9 cellular contexts compared by ENCODE assay signal in the genomic region with DNA sequence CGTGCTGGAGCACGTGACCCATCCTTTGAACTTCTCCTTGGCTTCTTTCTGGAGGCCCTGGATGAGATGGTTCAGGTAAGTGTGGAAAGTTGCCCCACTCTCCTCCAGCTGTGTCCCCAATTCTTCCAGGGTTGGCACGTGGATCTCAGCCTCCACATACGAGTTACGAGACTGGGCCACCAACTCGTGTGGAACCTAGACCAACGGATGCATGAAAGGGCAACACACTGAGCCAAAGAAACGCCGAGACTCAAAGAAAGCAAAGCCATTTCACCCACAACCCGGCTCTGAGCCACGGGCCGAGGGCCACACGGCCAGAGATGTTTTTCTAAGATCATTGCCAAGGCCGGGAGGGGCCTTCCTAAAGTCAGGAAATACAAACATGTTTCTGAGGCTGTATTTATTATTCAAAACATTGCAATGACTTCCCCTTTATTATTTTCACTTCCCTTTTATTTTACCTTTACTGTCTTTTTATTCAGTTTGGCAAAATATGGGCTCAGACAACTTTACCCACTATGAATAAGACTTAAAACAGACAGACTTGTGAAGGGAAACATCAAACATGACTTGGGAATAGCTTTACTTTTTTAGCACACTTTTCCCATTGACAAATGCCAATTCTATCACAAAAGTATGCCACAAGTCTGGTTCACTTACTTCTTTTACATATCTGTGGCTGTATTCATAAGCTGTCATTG.
A peak's percentile ranks its signal among the peaks of the same experiment; 100 is the strongest.
DNase-seq lines count a peak whose midpoint lies in the region; ATAC-seq and TF ChIP-seq lines count a peak whose summit lies in the region.
"Had no signal": no experiment of that assay in that cellular context is flagged by ENCODE, and none has a peak within 500 bp of the region (broad histone marks: within the 10 kb centered on the region; RNA-seq: fewer than 3 reads in every experiment).

No MANE protein-coding gene starts in this region.

- H3K27ac ChIP-seq in suprapubic skin, result peak overlapping the region; percentile 50

- no peak overlapping the region for H3K4me3 ChIP-seq in suprapubic skin

- peak; percentile 80 for DNase-seq in Right ventricle myocardium superior
- peak in 1 of 2 donors; percentile 75 for DNase-seq in suprapubic skin (ENCODE audit: low spot score in 2 of 2)
- no peak for DNase-seq in activated naive CD4-positive, alpha-beta T cell treated with Interleukin-2 at 50 U/mL for 16 hours
- DNase-seq in posterior vena cava (ENCODE audit: low spot score), result no peak
- DNase-seq in NCI-H2029 treated with DMSO at 0.1 percent for 48 hours (lab: John Stamatoyannopoulos, UW), result no peak
- no peak for DNase-seq in KG1 (lab: John Stamatoyannopoulos, UW)
- DNase-seq: stimulated activated naive CD8-positive, alpha-beta T cell treated with anti-CD3 and anti-CD28 coated beads, Interleukin-15, amount 100 ng/mL, for 72 hours had no signal

- no peaks in the 10 kb centered on the region for H3K27me3 ChIP-seq in suprapubic skin

- TF ChIP-seq CTCF in suprapubic skin (IDR thresholded peaks at IDR 0.05), result no peak

- peaks cover 49% of the 10 kb centered on the region for H3K4me1 ChIP-seq in suprapubic skin

- no peaks in the 10 kb centered on the region for H3K9me3 ChIP-seq in suprapubic skin

- ATAC-seq in GM19035 (IDR thresholded peaks at IDR 0.05; ENCODE audit: unreplicated experiment), result peak; percentile 34
- ATAC-seq in HG03378 (IDR thresholded peaks at IDR 0.05; ENCODE audit: unreplicated experiment), result peak; percentile 50
- peak; percentile 59 for ATAC-seq in Right ventricle myocardium superior (ENCODE audit: poor library complexity)
- ATAC-seq: stimulated activated naive CD8-positive, alpha-beta T cell treated with anti-CD3 and anti-CD28 coated beads, Interleukin-15, amount 100 ng/mL, for 72 hours had no signal

- 60% methylated on average over 14 of the region's 14 CpGs for WGBS in suprapubic skin

- intact Hi-C loops in Right ventricle myocardium superior (cut with DNase I), result no loop called here
- intact Hi-C loops in posterior vena cava (cut with DNase I), result no loop called here

- H3K36me3 ChIP-seq in suprapubic skin, result peaks cover 52% of the 10 kb centered on the region

- TF ChIP-seq EP300 in suprapubic skin (IDR thresholded peaks at IDR 0.05), result no peak

- TF ChIP-seq POLR2A in suprapubic skin (IDR thresholded peaks at IDR 0.05), result no peak
